ENCODE assay signal across 24 cellular contexts in genomic region chr15:82909080-82909815, GRCh38.
"Had no signal": no experiment of that assay in that cellular context is flagged by ENCODE, and none has a peak within 500 bp of the region (broad histone marks: within the 10 kb centered on the region; RNA-seq: fewer than 3 reads in every experiment).

No MANE protein-coding gene starts in this region.

- H3K4me1 Mint-ChIP-seq: activated CD4-positive, alpha-beta memory T cell treated with anti-CD3 and anti-CD28 coated beads, Interleukin-2, amount 10 ng/mL, durations not matched to agents 7 days and 5 days had no signal

- FAIRE-seq: RCC 7860 had no signal

- H3K27me3 ChIP-seq: breast epithelium, MG63 had no signal

- H3K9ac ChIP-seq: KMS-11 had no signal

- H3K27ac Mint-ChIP-seq: activated CD4-positive, alpha-beta memory T cell treated with anti-CD3 and anti-CD28 coated beads, Interleukin-2, amount 10 ng/mL, durations not matched to agents 7 days and 5 days; activated CD4-positive, alpha-beta T cell treated with anti-CD3 and anti-CD28 coated beads for 36 hours; activated naive CD4-positive, alpha-beta T cell treated with anti-CD3 and anti-CD28 coated beads, Interleukin-2, amount 10 ng/mL, durations not matched to agents 7 days and 5 days; activated T-helper 2 cell treated with anti-CD3 and anti-CD28 coated beads, Interferon-gamma antibody, Interleukin-2, Interleukin-4, amounts not matched to agents 10 μg/mL and 5 μg/mL and 100 μg/mL, durations not matched to agents 14 hours and 24 hours and 36 hours had no signal

- DNase-seq: activated CD4-positive, alpha-beta memory T cell treated with anti-CD3 and anti-CD28 coated beads, Interleukin-2, amount 10 ng/mL, durations not matched to agents 7 days and 5 days; activated CD4-positive, alpha-beta T cell treated with anti-CD3 and anti-CD28 coated beads for 36 hours; activated CD4-positive, alpha-beta T cell treated with anti-CD3 and anti-CD28 coated beads, Interleukin-2, amount 50 U/mL, for 1 hour; activated gamma-delta T cell treated with Interleukin-2 at 50 U/mL for 16 hours; activated naive CD4-positive, alpha-beta T cell treated with anti-CD3 and anti-CD28 coated beads, Interleukin-2, amount 10 ng/mL, durations not matched to agents 7 days and 5 days; activated T-cell treated with anti-CD3 and anti-CD28 coated beads for 4 hours; activated T-cell treated with anti-CD3 and anti-CD28 coated beads, Interleukin-2, amount 50 U/mL, for 48 hours; aorta; caudate nucleus; MG63; NCI-H1105; NCI-H1436 treated with DMSO at 0.1 percent for 48 hours; NCI-H187; NCI-H2081; NCI-H446; NCI-H524; PC-3; SHP77; T-helper 1 cell had no signal

- H3K4me3 Mint-ChIP-seq: activated CD4-positive, alpha-beta memory T cell treated with anti-CD3 and anti-CD28 coated beads, Interleukin-2, amount 10 ng/mL, durations not matched to agents 7 days and 5 days; activated CD4-positive, alpha-beta T cell treated with anti-CD3 and anti-CD28 coated beads for 36 hours; activated naive CD4-positive, alpha-beta T cell treated with anti-CD3 and anti-CD28 coated beads, Interleukin-2, amount 10 ng/mL, durations not matched to agents 7 days and 5 days had no signal

- H3K4me2 ChIP-seq: KMS-11 had no signal

- H3K36me3 Mint-ChIP-seq: activated naive CD4-positive, alpha-beta T cell treated with anti-CD3 and anti-CD28 coated beads, Interleukin-2, amount 10 ng/mL, durations not matched to agents 7 days and 5 days had no signal

- H3K4me1 ChIP-seq: breast epithelium had no signal

- H3K27ac ChIP-seq: breast epithelium, KMS-11, VCaP had no signal

- H3K36me3 ChIP-seq: breast epithelium, MG63 had no signal

- ATAC-seq: activated CD4-positive, alpha-beta T cell treated with anti-CD3 and anti-CD28 coated beads for 36 hours; PC-3 had no signal

- H3K4me3 ChIP-seq: breast epithelium, MG63 had no signal
